Comparison of ENCODE assay signal across 22 cellular contexts in genomic region chr1:194256010-194256409, GRCh38.
"Had no signal": no experiment of that assay in that cellular context is flagged by ENCODE, and none has a peak within 500 bp of the region (broad histone marks: within the 10 kb centered on the region; RNA-seq: fewer than 3 reads in every experiment).

No MANE protein-coding gene starts in this region.

- H3K9me3 ChIP-seq: colonic mucosa, esophagus muscularis mucosa, gastroesophageal sphincter, heart left ventricle, lower lobe of right lung, mucosa of descending colon had no signal

- H3K36me3 ChIP-seq: colonic mucosa, esophagus muscularis mucosa, gastroesophageal sphincter, heart left ventricle, lower lobe of right lung had no signal

- H3K4me1 ChIP-seq: colonic mucosa, esophagus muscularis mucosa, foreskin keratinocyte, gastroesophageal sphincter, heart left ventricle, lower lobe of right lung had no signal

- H3K27me3 ChIP-seq: colonic mucosa, esophagus muscularis mucosa, foreskin keratinocyte, gastroesophageal sphincter, heart left ventricle, hepatocyte had no signal

- DNase-seq: colonic mucosa; cortex of kidney; effector CD8-positive, alpha-beta T cell; effector memory CD8-positive, alpha-beta T cell; endodermal cell; foreskin keratinocyte; heart left ventricle; immature natural killer cell; islet precursor cell; kidney; kidney glomerular epithelial cell; left colon; left ventricle myocardium superior; lower lobe of right lung; mesenchymal stem cell; mucosa of descending colon; naive B cell; naive thymus-derived CD8-positive, alpha-beta T cell had no signal

- H3K4me3 ChIP-seq: colonic mucosa, esophagus muscularis mucosa, gastroesophageal sphincter, heart left ventricle, hepatocyte, lower lobe of right lung, mucosa of descending colon had no signal

- H3K27ac ChIP-seq: colonic mucosa, esophagus muscularis mucosa, foreskin keratinocyte, gastroesophageal sphincter, heart left ventricle, hepatocyte, lower lobe of right lung had no signal

- ATAC-seq: effector memory CD8-positive, alpha-beta T cell; foreskin keratinocyte; gastroesophageal sphincter; heart left ventricle; left colon; left lobe of liver; left ventricle myocardium superior; mucosa of descending colon; naive thymus-derived CD8-positive, alpha-beta T cell had no signal
